In the genomic region with DNA sequence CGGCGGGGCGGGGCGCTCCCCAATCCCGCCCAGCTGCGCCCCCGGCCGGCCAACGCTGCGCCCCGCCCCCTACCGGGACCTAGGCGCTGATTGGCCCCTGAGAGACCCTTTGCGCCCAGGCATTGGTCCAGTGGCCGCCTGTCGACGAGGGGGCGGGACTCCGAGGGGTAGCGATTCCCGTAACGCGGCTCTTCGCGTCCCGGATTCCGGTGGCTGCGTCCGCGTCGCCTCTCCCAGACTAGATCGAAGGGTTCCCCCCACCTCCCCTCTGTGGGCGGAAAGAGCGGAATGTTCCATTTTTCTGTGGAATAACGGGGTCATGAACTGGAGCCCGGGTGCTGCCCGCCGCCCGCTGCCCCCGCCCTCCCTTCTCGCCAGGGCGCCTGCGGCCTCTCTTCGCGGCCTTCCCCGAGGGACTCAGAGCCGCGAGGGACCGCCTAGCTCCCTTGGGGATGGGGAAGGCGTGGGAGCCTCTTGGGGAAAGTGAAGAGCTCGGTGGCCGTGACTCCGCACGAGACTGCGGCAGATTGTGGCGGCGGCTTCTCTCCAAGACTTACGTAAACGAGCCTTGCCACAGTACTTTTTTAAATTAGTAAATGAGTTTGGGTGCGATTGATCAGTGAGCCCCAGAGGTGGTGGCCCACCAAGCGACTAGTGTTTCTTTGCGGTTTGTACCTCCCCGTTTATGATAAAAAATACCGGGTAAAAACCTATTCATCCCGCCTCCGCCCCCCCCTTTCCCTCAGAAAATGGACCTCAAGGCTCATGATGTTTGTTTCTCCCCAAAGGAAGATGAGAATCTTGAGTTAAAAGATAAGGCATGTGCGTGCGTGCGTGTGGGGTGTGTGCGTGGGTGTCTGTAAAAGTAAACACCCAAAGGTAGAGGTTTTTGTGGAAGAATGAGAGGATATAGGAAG, we compare ENCODE assay signal across 1 cellular context.
TF ChIP-seq lines count a peak whose summit lies in the region.

No MANE protein-coding gene starts in this region.

TF ChIP-seq in HEK293, 187 proteins besides CTCF, POLR2A, EP300 and RAD21 (continued from another document and continues in another):
- TF ChIP-seq REPIN1 (tag by site-specific recombination; IDR thresholded peaks at IDR 0.05; ENCODE audit: low read depth) (no peak), ZNF350 (tag by site-specific recombination; IDR thresholded peaks at IDR 0.05) (no peak), ZNF571 (tag by site-specific recombination; IDR thresholded peaks at IDR 0.05) (no peak), ZXDB (tag by site-specific recombination; IDR thresholded peaks at IDR 0.05) (peak; percentile 56; the same call in 1 of the 2 replicates), ZNF19 (tag by site-specific recombination; IDR thresholded peaks at IDR 0.05; ENCODE audit: low read depth) (no peak), ZNF266 (tag by site-specific recombination; IDR thresholded peaks at IDR 0.05; ENCODE audit: low read depth) (no peak), ZNF626 (tag by site-specific recombination; IDR thresholded peaks at IDR 0.05) (no peak), ZNF473 (tag by site-specific recombination; IDR thresholded peaks at IDR 0.05) (no peak), SP3 (tag by site-specific recombination; IDR thresholded peaks at IDR 0.05) (peak; percentile 89), ZNF596 (tag by site-specific recombination; IDR thresholded peaks at IDR 0.05) (no peak), ZNF791 (tag by site-specific recombination; IDR thresholded peaks at IDR 0.05) (no peak), IKZF3 (tag by site-specific recombination; IDR thresholded peaks at IDR 0.05) (peak; percentile 93), KLF10 (tag by site-specific recombination; IDR thresholded peaks at IDR 0.05) (peak; percentile 25; the same call in 1 of the 2 replicates), ZNF843 (tag by site-specific recombination; IDR thresholded peaks at IDR 0.05) (no peak), GLIS1 (tag by site-specific recombination; IDR thresholded peaks at IDR 0.05) (peak; percentile 41), ZNF311 (tag by site-specific recombination; IDR thresholded peaks at IDR 0.05; ENCODE audit: borderline replicate concordance) (no peak), ZNF211 (tag by site-specific recombination; IDR thresholded peaks at IDR 0.05; ENCODE audit: low read depth) (no peak), GLIS2 (tag by site-specific recombination; IDR thresholded peaks at IDR 0.05) (peak; percentile 89), WT1 (tag by site-specific recombination; IDR thresholded peaks at IDR 0.05) (0 out of 2 replicates have a peak, but pooled peaks have one; percentile 30), ZNF16 (tag by site-specific recombination; IDR thresholded peaks at IDR 0.05; ENCODE audit: low read depth) (no peak), ZNF140 (tag by site-specific recombination; IDR thresholded peaks at IDR 0.05) (peak; percentile 22; the same call in 1 of the 2 replicates), ZNF423 (tag by site-specific recombination; IDR thresholded peaks at IDR 0.05) (peak; percentile 94), SP7 (tag by site-specific recombination; IDR thresholded peaks at IDR 0.05) (peak; percentile 65), ZSCAN30 (tag by site-specific recombination; IDR thresholded peaks at IDR 0.05) (peak; percentile 76; the same call in 1 of the 2 replicates), KLF16 (tag by site-specific recombination; IDR thresholded peaks at IDR 0.05) (no peak), ZNF837 (tag by site-specific recombination; IDR thresholded peaks at IDR 0.05) (no peak), ZNF366 (tag by site-specific recombination; conservative IDR thresholded peaks at IDR 0.05) (peak; percentile 40), ZFP37 (tag by site-specific recombination; IDR thresholded peaks at IDR 0.05) (peak; percentile 83; the same call in 1 of the 2 replicates), ZNF501 (tag by site-specific recombination; IDR thresholded peaks at IDR 0.05) (peak; percentile 68), ZNF776 (tag by site-specific recombination; IDR thresholded peaks at IDR 0.05; ENCODE audit: borderline replicate concordance) (no peak), ZNF175 (tag by site-specific recombination; IDR thresholded peaks at IDR 0.05) (no peak), ZNF830 (tag by site-specific recombination; IDR thresholded peaks at IDR 0.05; ENCODE audit: low read depth) (no peak), MZF1 (tag by site-specific recombination; IDR thresholded peaks at IDR 0.05; ENCODE audit: borderline replicate concordance) (peak; percentile 18; the same call in 1 of the 2 replicates), ZNF785 (tag by site-specific recombination; IDR thresholded peaks at IDR 0.05) (no peak)
- TF ChIP-seq, protein P1, sequence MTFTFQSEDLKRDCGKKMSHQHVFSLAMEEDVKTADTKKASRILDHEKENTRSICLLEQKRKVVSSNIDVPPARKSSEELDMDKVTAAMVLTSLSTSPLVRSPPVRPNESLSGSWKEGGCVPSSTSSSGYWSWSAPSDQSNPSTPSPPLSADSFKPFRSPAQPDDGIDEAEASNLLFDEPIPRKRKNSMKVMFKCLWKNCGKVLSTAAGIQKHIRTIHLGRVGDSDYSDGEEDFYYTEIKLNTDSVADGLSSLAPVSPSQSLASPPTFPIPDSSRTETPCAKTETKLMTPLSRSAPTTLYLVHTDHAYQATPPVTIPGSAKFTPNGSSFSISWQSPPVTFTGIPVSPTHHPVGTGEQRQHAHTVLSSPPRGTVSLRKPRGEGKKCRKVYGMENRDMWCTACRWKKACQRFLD (tag by site-specific recombination; IDR thresholded peaks at IDR 0.05): no peak
- TF ChIP-seq, protein P2, sequence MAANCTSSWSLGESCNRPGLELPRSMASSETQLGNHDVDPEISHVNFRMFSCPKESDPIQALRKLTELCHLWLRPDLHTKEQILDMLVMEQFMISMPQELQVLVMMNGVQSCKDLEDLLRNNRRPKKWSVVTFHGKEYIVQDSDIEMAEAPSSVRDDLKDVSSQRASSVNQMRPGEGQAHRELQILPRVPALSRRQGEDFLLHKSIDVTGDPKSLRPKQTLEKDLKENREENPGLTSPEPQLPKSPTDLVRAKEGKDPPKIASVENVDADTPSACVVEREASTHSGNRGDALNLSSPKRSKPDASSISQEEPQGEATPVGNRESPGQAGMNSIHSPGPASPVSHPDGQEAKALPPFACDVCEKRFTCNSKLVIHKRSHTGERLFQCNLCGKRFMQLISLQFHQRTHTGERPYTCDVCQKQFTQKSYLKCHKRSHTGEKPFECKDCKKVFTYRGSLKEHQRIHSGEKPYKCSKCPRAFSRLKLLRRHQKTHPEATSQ (tag by site-specific recombination; IDR thresholded peaks at IDR 0.05): peak; percentile 62; the same call in 1 of the 2 replicates
- TF ChIP-seq, protein P3, sequence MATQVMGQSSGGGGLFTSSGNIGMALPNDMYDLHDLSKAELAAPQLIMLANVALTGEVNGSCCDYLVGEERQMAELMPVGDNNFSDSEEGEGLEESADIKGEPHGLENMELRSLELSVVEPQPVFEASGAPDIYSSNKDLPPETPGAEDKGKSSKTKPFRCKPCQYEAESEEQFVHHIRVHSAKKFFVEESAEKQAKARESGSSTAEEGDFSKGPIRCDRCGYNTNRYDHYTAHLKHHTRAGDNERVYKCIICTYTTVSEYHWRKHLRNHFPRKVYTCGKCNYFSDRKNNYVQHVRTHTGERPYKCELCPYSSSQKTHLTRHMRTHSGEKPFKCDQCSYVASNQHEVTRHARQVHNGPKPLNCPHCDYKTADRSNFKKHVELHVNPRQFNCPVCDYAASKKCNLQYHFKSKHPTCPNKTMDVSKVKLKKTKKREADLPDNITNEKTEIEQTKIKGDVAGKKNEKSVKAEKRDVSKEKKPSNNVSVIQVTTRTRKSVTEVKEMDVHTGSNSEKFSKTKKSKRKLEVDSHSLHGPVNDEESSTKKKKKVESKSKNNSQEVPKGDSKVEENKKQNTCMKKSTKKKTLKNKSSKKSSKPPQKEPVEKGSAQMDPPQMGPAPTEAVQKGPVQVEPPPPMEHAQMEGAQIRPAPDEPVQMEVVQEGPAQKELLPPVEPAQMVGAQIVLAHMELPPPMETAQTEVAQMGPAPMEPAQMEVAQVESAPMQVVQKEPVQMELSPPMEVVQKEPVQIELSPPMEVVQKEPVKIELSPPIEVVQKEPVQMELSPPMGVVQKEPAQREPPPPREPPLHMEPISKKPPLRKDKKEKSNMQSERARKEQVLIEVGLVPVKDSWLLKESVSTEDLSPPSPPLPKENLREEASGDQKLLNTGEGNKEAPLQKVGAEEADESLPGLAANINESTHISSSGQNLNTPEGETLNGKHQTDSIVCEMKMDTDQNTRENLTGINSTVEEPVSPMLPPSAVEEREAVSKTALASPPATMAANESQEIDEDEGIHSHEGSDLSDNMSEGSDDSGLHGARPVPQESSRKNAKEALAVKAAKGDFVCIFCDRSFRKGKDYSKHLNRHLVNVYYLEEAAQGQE (tag by site-specific recombination; IDR thresholded peaks at IDR 0.05): 0 out of 2 replicates have a peak, but pooled peaks have one; percentile 32
- TF ChIP-seq, protein P4, sequence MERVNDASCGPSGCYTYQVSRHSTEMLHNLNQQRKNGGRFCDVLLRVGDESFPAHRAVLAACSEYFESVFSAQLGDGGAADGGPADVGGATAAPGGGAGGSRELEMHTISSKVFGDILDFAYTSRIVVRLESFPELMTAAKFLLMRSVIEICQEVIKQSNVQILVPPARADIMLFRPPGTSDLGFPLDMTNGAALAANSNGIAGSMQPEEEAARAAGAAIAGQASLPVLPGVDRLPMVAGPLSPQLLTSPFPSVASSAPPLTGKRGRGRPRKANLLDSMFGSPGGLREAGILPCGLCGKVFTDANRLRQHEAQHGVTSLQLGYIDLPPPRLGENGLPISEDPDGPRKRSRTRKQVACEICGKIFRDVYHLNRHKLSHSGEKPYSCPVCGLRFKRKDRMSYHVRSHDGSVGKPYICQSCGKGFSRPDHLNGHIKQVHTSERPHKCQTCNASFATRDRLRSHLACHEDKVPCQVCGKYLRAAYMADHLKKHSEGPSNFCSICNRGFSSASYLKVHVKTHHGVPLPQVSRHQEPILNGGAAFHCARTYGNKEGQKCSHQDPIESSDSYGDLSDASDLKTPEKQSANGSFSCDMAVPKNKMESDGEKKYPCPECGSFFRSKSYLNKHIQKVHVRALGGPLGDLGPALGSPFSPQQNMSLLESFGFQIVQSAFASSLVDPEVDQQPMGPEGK (tag by site-specific recombination; IDR thresholded peaks at IDR 0.05): peak; percentile 83
- TF ChIP-seq, protein P5, sequence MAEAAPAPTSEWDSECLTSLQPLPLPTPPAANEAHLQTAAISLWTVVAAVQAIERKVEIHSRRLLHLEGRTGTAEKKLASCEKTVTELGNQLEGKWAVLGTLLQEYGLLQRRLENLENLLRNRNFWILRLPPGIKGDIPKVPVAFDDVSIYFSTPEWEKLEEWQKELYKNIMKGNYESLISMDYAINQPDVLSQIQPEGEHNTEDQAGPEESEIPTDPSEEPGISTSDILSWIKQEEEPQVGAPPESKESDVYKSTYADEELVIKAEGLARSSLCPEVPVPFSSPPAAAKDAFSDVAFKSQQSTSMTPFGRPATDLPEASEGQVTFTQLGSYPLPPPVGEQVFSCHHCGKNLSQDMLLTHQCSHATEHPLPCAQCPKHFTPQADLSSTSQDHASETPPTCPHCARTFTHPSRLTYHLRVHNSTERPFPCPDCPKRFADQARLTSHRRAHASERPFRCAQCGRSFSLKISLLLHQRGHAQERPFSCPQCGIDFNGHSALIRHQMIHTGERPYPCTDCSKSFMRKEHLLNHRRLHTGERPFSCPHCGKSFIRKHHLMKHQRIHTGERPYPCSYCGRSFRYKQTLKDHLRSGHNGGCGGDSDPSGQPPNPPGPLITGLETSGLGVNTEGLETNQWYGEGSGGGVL (tag by site-specific recombination; IDR thresholded peaks at IDR 0.05): peak; percentile 81
- TF ChIP-seq, protein P6, sequence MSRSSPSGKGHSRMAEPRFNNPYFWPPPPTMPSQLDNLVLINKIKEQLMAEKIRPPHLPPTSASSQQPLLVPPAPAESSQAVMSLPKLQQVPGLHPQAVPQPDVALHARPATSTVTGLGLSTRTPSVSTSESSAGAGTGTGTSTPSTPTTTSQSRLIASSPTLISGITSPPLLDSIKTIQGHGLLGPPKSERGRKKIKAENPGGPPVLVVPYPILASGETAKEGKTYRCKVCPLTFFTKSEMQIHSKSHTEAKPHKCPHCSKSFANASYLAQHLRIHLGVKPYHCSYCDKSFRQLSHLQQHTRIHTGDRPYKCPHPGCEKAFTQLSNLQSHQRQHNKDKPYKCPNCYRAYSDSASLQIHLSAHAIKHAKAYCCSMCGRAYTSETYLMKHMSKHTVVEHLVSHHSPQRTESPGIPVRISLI (tag by site-specific recombination; IDR thresholded peaks at IDR 0.05): no peak
- TF ChIP-seq, protein P7, sequence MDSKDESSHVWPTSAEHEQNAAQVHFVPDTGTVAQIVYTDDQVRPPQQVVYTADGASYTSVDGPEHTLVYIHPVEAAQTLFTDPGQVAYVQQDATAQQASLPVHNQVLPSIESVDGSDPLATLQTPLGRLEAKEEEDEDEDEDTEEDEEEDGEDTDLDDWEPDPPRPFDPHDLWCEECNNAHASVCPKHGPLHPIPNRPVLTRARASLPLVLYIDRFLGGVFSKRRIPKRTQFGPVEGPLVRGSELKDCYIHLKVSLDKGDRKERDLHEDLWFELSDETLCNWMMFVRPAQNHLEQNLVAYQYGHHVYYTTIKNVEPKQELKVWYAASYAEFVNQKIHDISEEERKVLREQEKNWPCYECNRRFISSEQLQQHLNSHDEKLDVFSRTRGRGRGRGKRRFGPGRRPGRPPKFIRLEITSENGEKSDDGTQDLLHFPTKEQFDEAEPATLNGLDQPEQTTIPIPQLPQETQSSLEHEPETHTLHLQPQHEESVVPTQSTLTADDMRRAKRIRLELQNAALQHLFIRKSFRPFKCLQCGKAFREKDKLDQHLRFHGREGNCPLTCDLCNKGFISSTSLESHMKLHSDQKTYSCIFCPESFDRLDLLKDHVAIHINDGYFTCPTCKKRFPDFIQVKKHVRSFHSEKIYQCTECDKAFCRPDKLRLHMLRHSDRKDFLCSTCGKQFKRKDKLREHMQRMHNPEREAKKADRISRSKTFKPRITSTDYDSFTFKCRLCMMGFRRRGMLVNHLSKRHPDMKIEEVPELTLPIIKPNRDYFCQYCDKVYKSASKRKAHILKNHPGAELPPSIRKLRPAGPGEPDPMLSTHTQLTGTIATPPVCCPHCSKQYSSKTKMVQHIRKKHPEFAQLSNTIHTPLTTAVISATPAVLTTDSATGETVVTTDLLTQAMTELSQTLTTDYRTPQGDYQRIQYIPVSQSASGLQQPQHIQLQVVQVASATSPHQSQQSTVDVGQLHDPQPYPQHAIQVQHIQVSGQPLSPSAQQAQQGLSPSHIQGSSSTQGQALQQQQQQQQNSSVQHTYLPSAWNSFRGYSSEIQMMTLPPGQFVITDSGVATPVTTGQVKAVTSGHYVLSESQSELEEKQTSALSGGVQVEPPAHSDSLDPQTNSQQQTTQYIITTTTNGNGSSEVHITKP (tag by site-specific recombination; IDR thresholded peaks at IDR 0.05): peak; percentile 96
- TF ChIP-seq, protein P8, sequence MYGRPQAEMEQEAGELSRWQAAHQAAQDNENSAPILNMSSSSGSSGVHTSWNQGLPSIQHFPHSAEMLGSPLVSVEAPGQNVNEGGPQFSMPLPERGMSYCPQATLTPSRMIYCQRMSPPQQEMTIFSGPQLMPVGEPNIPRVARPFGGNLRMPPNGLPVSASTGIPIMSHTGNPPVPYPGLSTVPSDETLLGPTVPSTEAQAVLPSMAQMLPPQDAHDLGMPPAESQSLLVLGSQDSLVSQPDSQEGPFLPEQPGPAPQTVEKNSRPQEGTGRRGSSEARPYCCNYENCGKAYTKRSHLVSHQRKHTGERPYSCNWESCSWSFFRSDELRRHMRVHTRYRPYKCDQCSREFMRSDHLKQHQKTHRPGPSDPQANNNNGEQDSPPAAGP (tag by site-specific recombination; IDR thresholded peaks at IDR 0.05): peak; percentile 41; the same call in 1 of the 2 replicates
